8 cellular contexts compared by ENCODE assay signal in the genomic region with DNA sequence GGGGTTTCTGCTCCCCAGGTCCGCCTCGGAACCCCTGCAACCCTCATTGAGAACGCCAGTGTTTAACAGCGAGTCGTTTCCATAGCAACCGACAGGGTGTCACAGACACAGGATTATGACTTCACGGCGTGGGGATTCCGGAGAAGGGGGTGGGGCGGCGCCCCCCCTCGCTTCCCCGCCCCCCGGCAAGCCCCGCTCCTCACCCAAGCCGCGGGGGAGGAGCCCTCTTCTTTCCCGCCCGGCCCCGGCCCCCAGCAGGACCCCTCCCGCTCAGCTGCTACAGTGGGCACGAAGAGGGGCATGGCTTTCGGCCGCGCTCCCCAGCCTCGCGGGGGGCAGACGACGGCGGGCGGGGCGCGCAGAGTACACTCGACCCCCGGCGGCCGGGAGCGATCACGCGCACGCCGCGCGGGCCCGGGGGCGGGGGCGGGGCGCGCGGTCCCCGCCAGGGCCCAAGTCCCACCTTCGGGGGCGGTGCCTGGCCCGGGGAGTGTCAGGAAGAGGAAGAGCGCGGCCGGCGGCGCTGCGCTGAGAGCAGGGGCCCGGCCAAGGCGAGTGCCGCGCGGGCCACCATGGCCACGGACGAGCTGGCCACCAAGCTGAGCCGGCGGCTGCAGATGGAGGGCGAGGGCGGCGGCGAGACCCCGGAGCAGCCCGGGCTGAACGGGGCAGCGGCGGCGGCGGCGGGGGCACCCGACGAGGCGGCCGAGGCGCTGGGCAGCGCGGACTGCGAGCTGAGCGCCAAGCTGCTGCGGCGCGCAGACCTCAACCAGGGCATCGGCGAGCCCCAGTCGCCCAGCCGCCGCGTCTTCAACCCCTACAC. TPM values are rescaled to one million over a fixed set of nuclear protein-coding genes. Genes with fewer than 3 reads are reported as not detected.
DNase-seq lines count a peak whose midpoint lies in the region; ATAC-seq, FAIRE-seq and TF ChIP-seq lines count a peak whose summit lies in the region.

A gene with protein sequence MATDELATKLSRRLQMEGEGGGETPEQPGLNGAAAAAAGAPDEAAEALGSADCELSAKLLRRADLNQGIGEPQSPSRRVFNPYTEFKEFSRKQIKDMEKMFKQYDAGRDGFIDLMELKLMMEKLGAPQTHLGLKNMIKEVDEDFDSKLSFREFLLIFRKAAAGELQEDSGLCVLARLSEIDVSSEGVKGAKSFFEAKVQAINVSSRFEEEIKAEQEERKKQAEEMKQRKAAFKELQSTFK (plus strand): TSS at position 489 of the 823 bp plus-strand sequence. CDS start 84 bp downstream, at position 573.

- H3K36me3 Mint-ChIP-seq in central memory CD8-positive, alpha-beta T cell (ENCODE audit: insufficient read depth) = peaks cover 55% of the 10 kb centered on the region

- no peaks in the 10 kb centered on the region for H3K9me3 ChIP-seq in kidney (ENCODE audit: control insufficient read depth in 1 of 2, low read length in 2 of 2)

- peaks cover 80% of the 10 kb centered on the region for H3K4me1 Mint-ChIP-seq in central memory CD8-positive, alpha-beta T cell

- H3K4me3 ChIP-seq in kidney (ENCODE audit: low read length in 2 of 2) = peak within 1 kb of the TSS; percentile 71 to 73

- no peaks in the 10 kb centered on the region for H3K9me3 Mint-ChIP-seq in central memory CD8-positive, alpha-beta T cell

- ATAC-seq in HG03066 (IDR thresholded peaks at IDR 0.05; ENCODE audit: low read depth, unreplicated experiment) = peak; percentile 77
- peak; percentile 81 to 86 for ATAC-seq in activated CD4-positive, CD25-positive, alpha-beta regulatory T cell treated with anti-CD3 and anti-CD28 coated beads, Interleukin-2, amount 50 U/mL, for 24 hours
- ATAC-seq in central memory CD8-positive, alpha-beta T cell (replicated peaks; ENCODE audit: extremely low read depth, poor library complexity, severe bottlenecking) = peak; percentile 66

- H3K9ac ChIP-seq in kidney (ENCODE audit: low read length in 2 of 2) = peak within 1 kb of the TSS; percentile 35 to 60

- no peaks in the 10 kb centered on the region for H3K27me3 Mint-ChIP-seq in central memory CD8-positive, alpha-beta T cell

- FAIRE-seq in kidney (lab: Jason Lieb, UNC) = no peak

- no peak within 1 kb of the TSS for H3K27ac ChIP-seq in kidney (ENCODE audit: low read depth in 2 of 2, low read length in 2 of 2)

- no peaks in the 10 kb centered on the region for H3K36me3 ChIP-seq in kidney (ENCODE audit: control insufficient read depth in 1 of 2, insufficient read depth in 2 of 2, low read length in 2 of 2)

- H3K27ac Mint-ChIP-seq in central memory CD8-positive, alpha-beta T cell (ENCODE audit: low read depth) = peak within 1 kb of the TSS; percentile 100

- DNase-seq in SIG-M5 treated with dmso at 0.1 percent for 504 hours (lab: John Stamatoyannopoulos, UW; ENCODE audit: unreplicated experiment) = peak; percentile 59
- no peak for DNase-seq in SIG-M5 (lab: John Stamatoyannopoulos, UW)
- DNase-seq in NCI-H226 = peak; percentile 69
- DNase-seq in central memory CD8-positive, alpha-beta T cell (ENCODE audit: low spot score in 2 of 2) = peak; percentile 75 to 82
- peak; percentile 94 for DNase-seq in kidney
- DNase-seq in stimulated activated CD4-positive, alpha-beta T cell treated with anti-CD3 and anti-CD28 coated beads, Interleukin-15, amount 100 ng/mL, for 24 hours = peak; percentile 93

- TF ChIP-seq CTCF in kidney (IDR thresholded peaks at IDR 0.05; ENCODE audit: borderline replicate concordance, extremely low read depth, insufficient read depth) = peak; percentile 9

- intact Hi-C loops in kidney (cut with DNase I) = no loop called here

- H3K4me3 Mint-ChIP-seq in central memory CD8-positive, alpha-beta T cell = peak within 1 kb of the TSS; percentile 97

- peaks cover 0 to 8% of the 10 kb centered on the region in 2 donors for H3K4me1 ChIP-seq in kidney (ENCODE audit: control insufficient read depth in 1 of 2, insufficient read depth in 1 of 2, low read depth in 1 of 2, low read length in 2 of 2)

RNA-seq across cellular contexts. Expression of the gene that starts here (rescaled TPM):
- total RNA-seq in kidney = 37.5 TPM
- 20.2 TPM for polyA plus RNA-seq in kidney (ENCODE audit: insufficient read depth, low read depth, low replicate concordance)
